1 cellular context compared by ENCODE assay signal in genomic region chr6:47970826-47971225, GRCh38.
TF ChIP-seq lines count a peak whose summit lies in the region.

No MANE protein-coding gene starts in this region.

TF ChIP-seq in GM23338, 12 proteins besides CTCF, POLR2A, EP300 and RAD21 (continued from another document):
- TF ChIP-seq ZNF462 (CRISPR knock-in tag; IDR thresholded peaks at IDR 0.05) (no peak), REST (IDR thresholded peaks at IDR 0.05; ENCODE audit: unreplicated experiment) (no peak), EZH2phosphoT487 (IDR thresholded peaks at IDR 0.05; ENCODE audit: unreplicated experiment) (no peak)
